1 cellular context compared by ENCODE assay signal in genomic region chr1:213492161-213493041, GRCh38.
TF ChIP-seq lines count a peak whose summit lies in the region.

No MANE protein-coding gene starts in this region.

TF ChIP-seq in HepG2, 621 proteins besides CTCF, POLR2A, EP300 and RAD21 (continued from another document and continues in another):
- no peak for TF ChIP-seq THAP7 (CRISPR knock-in tag; IDR thresholded peaks at IDR 0.05)
- no peak; the same call in 1 of the 2 replicates for TF ChIP-seq ZFP91 (CRISPR knock-in tag; IDR thresholded peaks at IDR 0.05; ENCODE audit: borderline replicate concordance)
- TF ChIP-seq, protein P1, sequence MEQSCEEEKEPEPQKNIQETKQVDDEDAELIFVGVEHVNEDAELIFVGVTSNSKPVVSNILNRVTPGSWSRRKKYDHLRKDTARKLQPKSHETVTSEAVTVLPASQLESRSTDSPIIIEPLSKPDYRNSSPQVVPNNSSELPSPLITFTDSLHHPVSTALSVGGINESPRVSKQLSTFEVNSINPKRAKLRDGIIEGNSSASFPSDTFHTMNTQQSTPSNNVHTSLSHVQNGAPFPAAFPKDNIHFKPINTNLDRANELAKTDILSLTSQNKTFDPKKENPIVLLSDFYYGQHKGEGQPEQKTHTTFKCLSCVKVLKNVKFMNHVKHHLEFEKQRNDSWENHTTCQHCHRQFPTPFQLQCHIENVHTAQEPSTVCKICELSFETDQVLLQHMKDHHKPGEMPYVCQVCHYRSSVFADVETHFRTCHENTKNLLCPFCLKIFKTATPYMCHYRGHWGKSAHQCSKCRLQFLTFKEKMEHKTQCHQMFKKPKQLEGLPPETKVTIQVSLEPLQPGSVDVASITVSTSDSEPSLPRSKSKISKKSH (CRISPR knock-in tag; IDR thresholded peaks at IDR 0.05; ENCODE audit: borderline replicate concordance) = no peak
- TF ChIP-seq, protein P2, sequence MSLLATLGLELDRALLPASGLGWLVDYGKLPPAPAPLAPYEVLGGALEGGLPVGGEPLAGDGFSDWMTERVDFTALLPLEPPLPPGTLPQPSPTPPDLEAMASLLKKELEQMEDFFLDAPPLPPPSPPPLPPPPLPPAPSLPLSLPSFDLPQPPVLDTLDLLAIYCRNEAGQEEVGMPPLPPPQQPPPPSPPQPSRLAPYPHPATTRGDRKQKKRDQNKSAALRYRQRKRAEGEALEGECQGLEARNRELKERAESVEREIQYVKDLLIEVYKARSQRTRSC (CRISPR knock-in tag; IDR thresholded peaks at IDR 0.05; ENCODE audit: low read depth) = no peak
- no peak for TF ChIP-seq TAF1 (CRISPR knock-in tag; IDR thresholded peaks at IDR 0.05)
- no peak for TF ChIP-seq ZNF407 (CRISPR knock-in tag; IDR thresholded peaks at IDR 0.05; ENCODE audit: not compliant biosample characterization)
- TF ChIP-seq ZNF615 (CRISPR knock-in tag; IDR thresholded peaks at IDR 0.05; ENCODE audit: borderline replicate concordance) = no peak
- TF ChIP-seq CHCHD3 (CRISPR knock-in tag; IDR thresholded peaks at IDR 0.05) = no peak
- 0 out of 2 replicates have a peak, but pooled peaks have one; percentile 49 for TF ChIP-seq ZNF878 (CRISPR knock-in tag; IDR thresholded peaks at IDR 0.05)
- TF ChIP-seq JUND (CRISPR knock-in tag; IDR thresholded peaks at IDR 0.05) = peak; percentile 18; the same call in 1 of the 2 replicates
- no peak for TF ChIP-seq UBTF (CRISPR knock-in tag; IDR thresholded peaks at IDR 0.05)
- TF ChIP-seq, protein P3, sequence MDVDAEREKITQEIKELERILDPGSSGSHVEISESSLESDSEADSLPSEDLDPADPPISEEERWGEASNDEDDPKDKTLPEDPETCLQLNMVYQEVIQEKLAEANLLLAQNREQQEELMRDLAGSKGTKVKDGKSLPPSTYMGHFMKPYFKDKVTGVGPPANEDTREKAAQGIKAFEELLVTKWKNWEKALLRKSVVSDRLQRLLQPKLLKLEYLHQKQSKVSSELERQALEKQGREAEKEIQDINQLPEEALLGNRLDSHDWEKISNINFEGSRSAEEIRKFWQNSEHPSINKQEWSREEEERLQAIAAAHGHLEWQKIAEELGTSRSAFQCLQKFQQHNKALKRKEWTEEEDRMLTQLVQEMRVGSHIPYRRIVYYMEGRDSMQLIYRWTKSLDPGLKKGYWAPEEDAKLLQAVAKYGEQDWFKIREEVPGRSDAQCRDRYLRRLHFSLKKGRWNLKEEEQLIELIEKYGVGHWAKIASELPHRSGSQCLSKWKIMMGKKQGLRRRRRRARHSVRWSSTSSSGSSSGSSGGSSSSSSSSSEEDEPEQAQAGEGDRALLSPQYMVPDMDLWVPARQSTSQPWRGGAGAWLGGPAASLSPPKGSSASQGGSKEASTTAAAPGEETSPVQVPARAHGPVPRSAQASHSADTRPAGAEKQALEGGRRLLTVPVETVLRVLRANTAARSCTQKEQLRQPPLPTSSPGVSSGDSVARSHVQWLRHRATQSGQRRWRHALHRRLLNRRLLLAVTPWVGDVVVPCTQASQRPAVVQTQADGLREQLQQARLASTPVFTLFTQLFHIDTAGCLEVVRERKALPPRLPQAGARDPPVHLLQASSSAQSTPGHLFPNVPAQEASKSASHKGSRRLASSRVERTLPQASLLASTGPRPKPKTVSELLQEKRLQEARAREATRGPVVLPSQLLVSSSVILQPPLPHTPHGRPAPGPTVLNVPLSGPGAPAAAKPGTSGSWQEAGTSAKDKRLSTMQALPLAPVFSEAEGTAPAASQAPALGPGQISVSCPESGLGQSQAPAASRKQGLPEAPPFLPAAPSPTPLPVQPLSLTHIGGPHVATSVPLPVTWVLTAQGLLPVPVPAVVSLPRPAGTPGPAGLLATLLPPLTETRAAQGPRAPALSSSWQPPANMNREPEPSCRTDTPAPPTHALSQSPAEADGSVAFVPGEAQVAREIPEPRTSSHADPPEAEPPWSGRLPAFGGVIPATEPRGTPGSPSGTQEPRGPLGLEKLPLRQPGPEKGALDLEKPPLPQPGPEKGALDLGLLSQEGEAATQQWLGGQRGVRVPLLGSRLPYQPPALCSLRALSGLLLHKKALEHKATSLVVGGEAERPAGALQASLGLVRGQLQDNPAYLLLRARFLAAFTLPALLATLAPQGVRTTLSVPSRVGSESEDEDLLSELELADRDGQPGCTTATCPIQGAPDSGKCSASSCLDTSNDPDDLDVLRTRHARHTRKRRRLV (CRISPR knock-in tag; IDR thresholded peaks at IDR 0.05) = no peak; the same call in 1 of the 2 replicates
- no peak; the same call in 1 of the 2 replicates for TF ChIP-seq ZNF343 (CRISPR knock-in tag; IDR thresholded peaks at IDR 0.05)
- no peak for TF ChIP-seq ZNF792 (CRISPR knock-in tag; IDR thresholded peaks at IDR 0.05)
- TF ChIP-seq ZSCAN25 (CRISPR knock-in tag; IDR thresholded peaks at IDR 0.05) = no peak
- peak; percentile 23; the same call in 1 of the 2 replicates for TF ChIP-seq THAP11 (CRISPR knock-in tag; IDR thresholded peaks at IDR 0.05)
- TF ChIP-seq SMAD9 (CRISPR knock-in tag; IDR thresholded peaks at IDR 0.05) = no peak
- TF ChIP-seq, protein P4, sequence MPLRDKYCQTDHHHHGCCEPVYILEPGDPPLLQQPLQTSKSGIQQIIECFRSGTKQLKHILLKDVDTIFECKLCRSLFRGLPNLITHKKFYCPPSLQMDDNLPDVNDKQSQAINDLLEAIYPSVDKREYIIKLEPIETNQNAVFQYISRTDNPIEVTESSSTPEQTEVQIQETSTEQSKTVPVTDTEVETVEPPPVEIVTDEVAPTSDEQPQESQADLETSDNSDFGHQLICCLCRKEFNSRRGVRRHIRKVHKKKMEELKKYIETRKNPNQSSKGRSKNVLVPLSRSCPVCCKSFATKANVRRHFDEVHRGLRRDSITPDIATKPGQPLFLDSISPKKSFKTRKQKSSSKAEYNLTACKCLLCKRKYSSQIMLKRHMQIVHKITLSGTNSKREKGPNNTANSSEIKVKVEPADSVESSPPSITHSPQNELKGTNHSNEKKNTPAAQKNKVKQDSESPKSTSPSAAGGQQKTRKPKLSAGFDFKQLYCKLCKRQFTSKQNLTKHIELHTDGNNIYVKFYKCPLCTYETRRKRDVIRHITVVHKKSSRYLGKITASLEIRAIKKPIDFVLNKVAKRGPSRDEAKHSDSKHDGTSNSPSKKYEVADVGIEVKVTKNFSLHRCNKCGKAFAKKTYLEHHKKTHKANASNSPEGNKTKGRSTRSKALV (CRISPR knock-in tag; IDR thresholded peaks at IDR 0.05) = 0 out of 2 replicates have a peak, but pooled peaks have one; percentile 41
- no peak for TF ChIP-seq ZBTB39 (CRISPR knock-in tag; IDR thresholded peaks at IDR 0.05)
- peak; percentile 63; the same call in 1 of the 2 replicates for TF ChIP-seq ZNF160 (CRISPR knock-in tag; IDR thresholded peaks at IDR 0.05)
- no peak for TF ChIP-seq ZNF235 (CRISPR knock-in tag; IDR thresholded peaks at IDR 0.05; ENCODE audit: borderline replicate concordance)
- TF ChIP-seq, protein P5, sequence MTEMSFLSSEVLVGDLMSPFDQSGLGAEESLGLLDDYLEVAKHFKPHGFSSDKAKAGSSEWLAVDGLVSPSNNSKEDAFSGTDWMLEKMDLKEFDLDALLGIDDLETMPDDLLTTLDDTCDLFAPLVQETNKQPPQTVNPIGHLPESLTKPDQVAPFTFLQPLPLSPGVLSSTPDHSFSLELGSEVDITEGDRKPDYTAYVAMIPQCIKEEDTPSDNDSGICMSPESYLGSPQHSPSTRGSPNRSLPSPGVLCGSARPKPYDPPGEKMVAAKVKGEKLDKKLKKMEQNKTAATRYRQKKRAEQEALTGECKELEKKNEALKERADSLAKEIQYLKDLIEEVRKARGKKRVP (CRISPR knock-in tag; IDR thresholded peaks at IDR 0.05) = no peak
